In the genomic region with DNA sequence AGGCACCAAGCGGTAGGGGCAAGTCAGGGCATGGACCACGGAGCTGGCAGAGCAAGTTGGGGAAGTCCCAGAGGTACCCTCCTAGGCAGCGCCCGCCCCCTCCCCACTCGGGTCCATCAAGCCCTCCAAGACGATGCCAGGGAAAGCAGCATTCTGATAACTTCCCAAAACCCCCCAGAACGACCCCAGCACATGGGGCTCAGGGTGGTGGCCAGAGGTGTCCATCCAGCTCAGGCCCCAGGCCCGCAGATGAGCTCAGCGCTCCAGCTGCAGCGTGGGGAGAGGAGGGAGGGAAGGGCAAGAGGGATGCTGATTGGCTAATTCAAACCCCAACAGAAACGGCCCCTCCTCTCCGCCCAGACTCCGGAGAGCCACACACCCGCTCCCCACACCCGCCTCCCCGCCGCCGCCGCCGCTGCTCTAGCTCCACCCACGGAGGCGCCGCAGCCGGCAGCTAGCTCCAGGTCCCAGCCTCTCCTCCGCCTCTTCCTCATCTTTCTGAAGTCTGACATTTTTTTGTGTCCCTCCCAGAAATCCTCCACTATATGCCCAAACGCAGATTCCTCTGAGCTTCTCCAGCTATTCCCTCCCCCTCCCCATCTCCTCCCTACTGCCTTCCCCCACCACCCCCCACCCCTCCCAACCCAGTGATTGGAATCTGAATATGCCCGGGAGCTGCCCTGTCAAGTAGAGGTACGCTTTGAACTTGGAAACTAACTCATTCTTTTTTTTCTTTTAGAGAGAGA, we compare ENCODE assay signal across 8 cellular contexts. TPM values are rescaled to one million over a fixed set of nuclear protein-coding genes. Genes with fewer than 3 reads are reported as not detected.
DNase-seq lines count a peak whose midpoint lies in the region; FAIRE-seq and TF ChIP-seq lines count a peak whose summit lies in the region.

No MANE protein-coding gene starts in this region.

- H3K79me2 ChIP-seq in MM.1S (ENCODE audit: low read length): no peaks in the 10 kb centered on the region

- FAIRE-seq in H54 (lab: Jason Lieb, UNC) (no peak), frontal cortex (lab: Jason Lieb, UNC) (no peak)

- H3K9me3 ChIP-seq in MM.1S (replicated peaks; ENCODE audit: insufficient read depth, low read length) (no peaks in the 10 kb centered on the region), neutrophil (no peaks in the 10 kb centered on the region)

- H3K27ac ChIP-seq in MM.1S (ENCODE audit: low read length): peak overlapping the region; percentile 49; the same call in 1 of the 2 replicates
- H3K27ac ChIP-seq in neutrophil: peak overlapping the region; percentile 75

- H3K36me3 ChIP-seq in MM.1S (replicated peaks; ENCODE audit: insufficient read depth, low read length) (no peaks in the 10 kb centered on the region), neutrophil (no peaks in the 10 kb centered on the region)

- H3K9ac ChIP-seq in MM.1S (ENCODE audit: low read length): peak overlapping the region; percentile 66

- peak overlapping the region; percentile 91 for H3K4me2 ChIP-seq in MM.1S (ENCODE audit: low read depth, low read length)

- H4K20me1 ChIP-seq in MM.1S (ENCODE audit: insufficient read depth, low read length): no peaks in the 10 kb centered on the region

- peak overlapping the region; percentile 44 for H3K4me3 ChIP-seq in MM.1S (ENCODE audit: low read length)
- peak overlapping the region; percentile 53 to 56 for H3K4me3 ChIP-seq in neutrophil (ENCODE audit: low read depth in 1 of 2, low read length in 1 of 2)

- TF ChIP-seq CTCF in MM.1S (IDR thresholded peaks at IDR 0.05; ENCODE audit: low read length): no peak
- no peak for TF ChIP-seq CTCF in neutrophil (IDR thresholded peaks at IDR 0.05)

- no peaks in the 10 kb centered on the region for H3F3A ChIP-seq in MM.1S (ENCODE audit: insufficient read depth, low read length)

- DNase-seq in EH (ENCODE audit: low read depth) (peak; percentile 97), H54 (ENCODE audit: insufficient read length, low spot score) (peak; percentile 96), MM.1S (peak; percentile 91), SIG-M5 treated with dmso at 0.1 percent for 504 hours (lab: John Stamatoyannopoulos, UW; ENCODE audit: unreplicated experiment) (peak; percentile 95), frontal cortex (ENCODE audit: low spot score in 2 of 2) (peak; percentile 95 to 98), stromal cell of bone marrow (ENCODE audit: low read depth) (peak; percentile 90)
- DNase-seq in activated naive CD4-positive, alpha-beta T cell (lab: John Stamatoyannopoulos, UW): peak in 3 of 4 experiments; percentile 31 to 75 (median 62)

- H2AFZ ChIP-seq in MM.1S (ENCODE audit: low read length): peak overlapping the region; percentile 74

- peaks cover 6% of the 10 kb centered on the region for H3K4me1 ChIP-seq in MM.1S (ENCODE audit: low read length)
- H3K4me1 ChIP-seq in neutrophil (ENCODE audit: control insufficient read depth in 1 of 2, insufficient read depth in 1 of 2, low read depth in 1 of 2, low read length in 1 of 2): peaks cover 19 to 23% of the 10 kb centered on the region in 2 experiments

- H3K27me3 ChIP-seq in MM.1S (replicated peaks; ENCODE audit: insufficient read depth, low read length) (no peaks in the 10 kb centered on the region), neutrophil (no peaks in the 10 kb centered on the region)

- peak; percentile 20; the same call in 1 of the 2 replicates for TF ChIP-seq POLR2A in H54 (IDR thresholded peaks at IDR 0.05; ENCODE audit: low read depth, low read length)

- no peaks in the 10 kb centered on the region for H3K9me2 ChIP-seq in MM.1S (replicated peaks; ENCODE audit: insufficient read depth, low read length)

RNA-seq across cellular contexts. Expression of gene TLDC2, which starts 40.3 kb away (rescaled TPM):
- total RNA-seq in frontal cortex: under 0.01 TPM

Comparison
In these comparisons a context has a peak if more than half of its experiments do, and no peak if none do; other contexts are left out.
1. Peak in every context shown above with its lines: DNase-seq, H3K4me3 ChIP-seq and H3K27ac ChIP-seq.